In genomic region chr4:154589296-154590197, GRCh38 we compare ENCODE assay signal across 1 cellular context.
TF ChIP-seq lines count a peak whose summit lies in the region.

No MANE protein-coding gene starts in this region.

TF ChIP-seq in GM23338, 12 proteins besides CTCF, POLR2A, EP300 and RAD21:
- TF ChIP-seq ZNF462 (CRISPR knock-in tag; IDR thresholded peaks at IDR 0.05) = no peak
- no peak for TF ChIP-seq EZH2 (IDR thresholded peaks at IDR 0.05; ENCODE audit: low read depth, unreplicated experiment)
- TF ChIP-seq POLR2AphosphoS5 (IDR thresholded peaks at IDR 0.05; ENCODE audit: low read depth) = no peak
- no peak for TF ChIP-seq ETS1 (IDR thresholded peaks at IDR 0.05)
- TF ChIP-seq STAT1 (IDR thresholded peaks at IDR 0.05; ENCODE audit: unreplicated experiment) = no peak
- TF ChIP-seq JUNB (IDR thresholded peaks at IDR 0.05; ENCODE audit: unreplicated experiment) = no peak
- TF ChIP-seq CREB1 (CRISPR knock-in tag; IDR thresholded peaks at IDR 0.05; ENCODE audit: low read depth) = no peak
- no peak for TF ChIP-seq ZNF114 (CRISPR knock-in tag; IDR thresholded peaks at IDR 0.05)
- TF ChIP-seq EZH2phosphoT487 (IDR thresholded peaks at IDR 0.05; ENCODE audit: unreplicated experiment) = no peak
- no peak for TF ChIP-seq REST (IDR thresholded peaks at IDR 0.05; ENCODE audit: unreplicated experiment)
- TF ChIP-seq ZNF331 (CRISPR knock-in tag; IDR thresholded peaks at IDR 0.05; ENCODE audit: low read depth) = no peak
- no peak for TF ChIP-seq NANOG (IDR thresholded peaks at IDR 0.05; ENCODE audit: borderline replicate concordance)
